In genomic region chr19:15289673-15290072, GRCh38 we compare ENCODE assay signal across 1 cellular context.
TF ChIP-seq lines count a peak whose summit lies in the region.

No MANE protein-coding gene starts in this region.

TF ChIP-seq in H1, 55 proteins besides CTCF, POLR2A, EP300 and RAD21 (continued from another document):
- TF ChIP-seq TCF12 (IDR thresholded peaks at IDR 0.05; ENCODE audit: low read depth, low read length), result no peak
- TF ChIP-seq, protein P1, sequence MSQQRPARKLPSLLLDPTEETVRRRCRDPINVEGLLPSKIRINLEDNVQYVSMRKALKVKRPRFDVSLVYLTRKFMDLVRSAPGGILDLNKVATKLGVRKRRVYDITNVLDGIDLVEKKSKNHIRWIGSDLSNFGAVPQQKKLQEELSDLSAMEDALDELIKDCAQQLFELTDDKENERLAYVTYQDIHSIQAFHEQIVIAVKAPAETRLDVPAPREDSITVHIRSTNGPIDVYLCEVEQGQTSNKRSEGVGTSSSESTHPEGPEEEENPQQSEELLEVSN (IDR thresholded peaks at IDR 0.05), result no peak
- no peak for TF ChIP-seq TAF1 (IDR thresholded peaks at IDR 0.05; ENCODE audit: low read depth, low read length)
- no peak for TF ChIP-seq CTBP2 (IDR thresholded peaks at IDR 0.05; ENCODE audit: borderline replicate concordance, insufficient read depth, insufficient read length, low read length)
- no peak for TF ChIP-seq JUND (IDR thresholded peaks at IDR 0.05; ENCODE audit: low read length)
- no peak for TF ChIP-seq CHD1 (IDR thresholded peaks at IDR 0.05; ENCODE audit: low read depth, low read length)
- TF ChIP-seq TAF7 (optimal IDR thresholded peaks at IDR 0.05; ENCODE audit: borderline replicate concordance, low read depth, low read length), result no peak
- TF ChIP-seq CBX8 (IDR thresholded peaks at IDR 0.05; ENCODE audit: borderline replicate concordance, low read depth, low read length), result no peak
- TF ChIP-seq SIRT6 (IDR thresholded peaks at IDR 0.05; ENCODE audit: low read length), result no peak
